In genomic region chr5:32991416-32991805, GRCh38 we compare ENCODE assay signal across 29 cellular contexts.
"Had no signal": no experiment of that assay in that cellular context is flagged by ENCODE, and none has a peak within 500 bp of the region (broad histone marks: within the 10 kb centered on the region; RNA-seq: fewer than 3 reads in every experiment).

No MANE protein-coding gene starts in this region.

- H3K27ac ChIP-seq: brain microvascular endothelial cell, parathyroid adenoma, stomach, tibial artery, VCaP had no signal

- H3K4me3 Mint-ChIP-seq: activated naive CD4-positive, alpha-beta T cell treated with anti-CD3 and anti-CD28 coated beads, Interleukin-2, amount 10 ng/mL, durations not matched to agents 7 days and 5 days; activated T-helper 1 cell treated with anti-CD3 and anti-CD28 coated beads, Interleukin-12 subunit alpha, Interleukin-12 subunit beta, Interleukin-2, Interleukin-4 antibody, amounts not matched to agents 30 ng/mL and 10 ng/mL and 1 ng/mL, durations not matched to agents 14 hours and 24 hours and 36 hours; endodermal cell; naive thymus-derived CD8-positive, alpha-beta T cell; neural crest cell; stimulated activated naive B cell treated with anti-CD40 and anti-IgM and Interleukin-4, amounts not matched to agents 10 μg/mL and 1 μg/mL and 100 μg/mL, for 72 hours; T-helper 1 cell treated with Interleukin-12 subunit alpha and Interleukin-12 subunit beta and Interleukin-4 antibody, amounts not matched to agents 30 μg/mL and 1 μg/mL, for 36 hours had no signal

- H3K27me3 Mint-ChIP-seq: activated naive CD4-positive, alpha-beta T cell treated with anti-CD3 and anti-CD28 coated beads, Interleukin-2, amount 10 ng/mL, durations not matched to agents 7 days and 5 days; stimulated activated naive B cell treated with anti-CD40 and anti-IgM and Interleukin-4, amounts not matched to agents 10 μg/mL and 1 μg/mL and 100 μg/mL, for 72 hours had no signal

- ATAC-seq: left colon; naive thymus-derived CD8-positive, alpha-beta T cell; stimulated activated naive B cell treated with anti-CD40 and anti-IgM and Interleukin-4, amounts not matched to agents 10 μg/mL and 1 μg/mL and 100 μg/mL, for 72 hours had no signal

- H3K9ac ChIP-seq: parathyroid adenoma had no signal

- H3K36me3 ChIP-seq: brain microvascular endothelial cell, stomach, tibial artery had no signal

- H3K4me1 Mint-ChIP-seq: activated naive CD4-positive, alpha-beta T cell treated with anti-CD3 and anti-CD28 coated beads, Interleukin-2, amount 10 ng/mL, durations not matched to agents 7 days and 5 days; naive thymus-derived CD8-positive, alpha-beta T cell; neural crest cell; stimulated activated naive B cell treated with anti-CD40 and anti-IgM and Interleukin-4, amounts not matched to agents 10 μg/mL and 1 μg/mL and 100 μg/mL, for 72 hours had no signal

- DNase-seq: activated CD4-positive, alpha-beta T cell treated with anti-CD3 and anti-CD28 coated beads for 4 hours; activated CD4-positive, alpha-beta T cell treated with anti-CD3 and anti-CD28 coated beads, Interleukin-2, amount 50 U/mL, for 4 hours; activated CD8-positive, alpha-beta memory T cell treated with anti-CD3 and anti-CD28 coated beads for 24 hours; activated effector memory CD4-positive, alpha-beta T cell treated with anti-CD3 and anti-CD28 coated beads, Interleukin-2, amount 50 U/mL, for 16 hours; activated naive CD4-positive, alpha-beta T cell treated with anti-CD3 and anti-CD28 coated beads, Interleukin-2, amount 10 ng/mL, durations not matched to agents 7 days and 5 days; activated T-cell treated with anti-CD3 and anti-CD28 coated beads, Interleukin-2, amount 50 U/mL, for 1 hour; amniotic stem cell; brain microvascular endothelial cell; central memory CD4-positive, alpha-beta T cell; endodermal cell; head of caudate nucleus; hippocampal formation; kidney; left colon; naive thymus-derived CD8-positive, alpha-beta T cell; nucleus accumbens; right cardiac atrium; stimulated activated CD4-positive, alpha-beta T cell treated with anti-CD3 and anti-CD28 coated beads, Interleukin-15, amount 100 ng/mL, for 24 hours; stimulated activated CD4-positive, alpha-beta T cell treated with anti-CD3 and anti-CD28 coated beads, Interleukin-2, amount 100 ng/mL, for 24 hours; stimulated activated naive B cell treated with anti-CD40 and anti-IgM and Interleukin-4, amounts not matched to agents 10 μg/mL and 1 μg/mL and 100 μg/mL, for 72 hours; stomach; SW 1271; T-helper 9 cell; tibial artery had no signal

- H3K9me3 ChIP-seq: stomach, tibial artery had no signal

- H3K4me1 ChIP-seq: parathyroid adenoma, stomach, tibial artery had no signal

- H3K27me3 ChIP-seq: brain microvascular endothelial cell, stomach, tibial artery had no signal

- H2AFZ ChIP-seq: parathyroid adenoma had no signal

- H3K36me3 Mint-ChIP-seq: activated naive CD4-positive, alpha-beta T cell treated with anti-CD3 and anti-CD28 coated beads, Interleukin-2, amount 10 ng/mL, durations not matched to agents 7 days and 5 days; naive thymus-derived CD8-positive, alpha-beta T cell; stimulated activated naive B cell treated with anti-CD40 and anti-IgM and Interleukin-4, amounts not matched to agents 10 μg/mL and 1 μg/mL and 100 μg/mL, for 72 hours had no signal

- H3K27ac Mint-ChIP-seq: activated naive CD4-positive, alpha-beta T cell treated with anti-CD3 and anti-CD28 coated beads, Interleukin-2, amount 10 ng/mL, durations not matched to agents 7 days and 5 days; activated T-helper 1 cell treated with anti-CD3 and anti-CD28 coated beads, Interleukin-12 subunit alpha, Interleukin-12 subunit beta, Interleukin-2, Interleukin-4 antibody, amounts not matched to agents 30 ng/mL and 10 ng/mL and 1 ng/mL, durations not matched to agents 14 hours and 24 hours and 36 hours; endodermal cell; naive thymus-derived CD8-positive, alpha-beta T cell; stimulated activated naive B cell treated with anti-CD40 and anti-IgM and Interleukin-4, amounts not matched to agents 10 μg/mL and 1 μg/mL and 100 μg/mL, for 72 hours; T-helper 1 cell treated with Interleukin-12 subunit alpha and Interleukin-12 subunit beta and Interleukin-4 antibody, amounts not matched to agents 30 μg/mL and 1 μg/mL, for 36 hours had no signal

- H3K9me3 Mint-ChIP-seq: endodermal cell, neural crest cell had no signal

- H3K4me3 ChIP-seq: stomach, tibial artery had no signal
